10 cellular contexts compared by ENCODE assay signal in genomic region chr3:129498603-129499488, GRCh38. TPM values are rescaled to one million over a fixed set of nuclear protein-coding genes. Genes with fewer than 3 reads are reported as not detected.
DNase-seq lines count a peak whose midpoint lies in the region; ATAC-seq, FAIRE-seq and TF ChIP-seq lines count a peak whose summit lies in the region.
"Not testable (repeated sequence)": the region's sequence is repeated elsewhere in the genome, so short reads cannot be mapped to it uniquely, and the experiment has no call there.
"Had no signal": no experiment of that assay in that cellular context is flagged by ENCODE, and none has a peak within 500 bp of the region (broad histone marks: within the 10 kb centered on the region; RNA-seq: fewer than 3 reads in every experiment).

No MANE protein-coding gene starts in this region.

- peak overlapping the region; percentile 46 for H3K4me2 ChIP-seq in PC-9
- H3K4me2 ChIP-seq in keratinocyte (ENCODE audit: control insufficient read depth, extremely low read depth, insufficient read depth, low read depth, low read length): not testable (repeated sequence)
- H3K4me2 ChIP-seq in skeletal muscle satellite cell (ENCODE audit: low read length): peak overlapping the region; percentile 47

- ATAC-seq in gastroesophageal sphincter: not testable (repeated sequence)
- peak; percentile 14 for ATAC-seq in lung (ENCODE audit: insufficient read depth, low FRiP score)

- peaks cover 53% of the 10 kb centered on the region for H3K4me1 ChIP-seq in PC-9 (replicated peaks; ENCODE audit: insufficient read depth)
- not testable (repeated sequence) for H3K4me1 ChIP-seq in gastroesophageal sphincter; keratinocyte (ENCODE audit: control insufficient read depth, extremely low read depth, insufficient read depth, low read length)
- H3K4me1 ChIP-seq in lung (ENCODE audit: control insufficient read depth in 2 of 2, insufficient read depth in 2 of 2, low read length in 2 of 2): peaks cover 8 to 24% of the 10 kb centered on the region in 2 donors
- peaks cover 27% of the 10 kb centered on the region for H3K4me1 ChIP-seq in skeletal muscle satellite cell (ENCODE audit: control insufficient read depth, insufficient read depth, low read length)

- intact Hi-C loops in PC-9 (cut with micrococcal nuclease; ENCODE audit: unreplicated experiment): not testable (repeated sequence)
- intact Hi-C loops in dorsolateral prefrontal cortex (cut with DNase I): loop anchor here in 1 of 2 donors (10.0 kb wide), 1 partner anchor 436 kb away; no protein-coding TSS in a partner anchor

- 86 to 100% methylated on average over 1 to 2 of the region's 8 CpGs for WGBS in gastroesophageal sphincter (ENCODE audit: low coverage in 1 of 2), 2 donors
- WGBS in lung, 2 donors: 64 to 80% methylated on average over 7 to 8 of the region's 8 CpGs

- CTCF ChIA-PET in PC-9 (lab: Charles Lee): not testable (repeated sequence)

- TF ChIP-seq CTCF in PC-9 (conservative IDR thresholded peaks at IDR 0.05); dorsolateral prefrontal cortex (IDR thresholded peaks at IDR 0.05 in 54 of 56, conservative IDR thresholded peaks at IDR 0.05 in 2 of 56; ENCODE audit: low read depth in 1 of 56, partially characterized antibody in 56 of 56); gastroesophageal sphincter (IDR thresholded peaks at IDR 0.05); keratinocyte (optimal IDR thresholded peaks at IDR 0.05 in 1 of 3, IDR thresholded peaks at IDR 0.05 in 1 of 3, conservative IDR thresholded peaks at IDR 0.05 in 1 of 3; ENCODE audit: extremely low read depth in 1 of 3, insufficient read depth in 2 of 3, low read length in 3 of 3); lung (IDR thresholded peaks at IDR 0.05; ENCODE audit: control extremely low read depth, extremely low read depth): not testable (repeated sequence)

- not testable (repeated sequence) for H3K4me3 ChIP-seq in PC-9; dorsolateral prefrontal cortex; gastroesophageal sphincter; keratinocyte (ENCODE audit: control insufficient read depth in 2 of 3, extremely low read depth in 1 of 3, insufficient read depth in 2 of 3, low read depth in 1 of 3, low read length in 3 of 3); lung; skeletal muscle satellite cell (ENCODE audit: low read length)

- BruUV-seq in PC-9 (replicated peaks; lab: Mats Ljungman, UMichigan): not testable (repeated sequence)

- not testable (repeated sequence) for H3K79me2 ChIP-seq in PC-9 (ENCODE audit: low read depth); keratinocyte (ENCODE audit: control insufficient read depth, insufficient read depth, low read length)

- not testable (repeated sequence) for H3K36me3 ChIP-seq in PC-9 (ENCODE audit: low read depth); keratinocyte (ENCODE audit: control insufficient read depth in 2 of 2, extremely low read depth in 1 of 2, insufficient read depth in 2 of 2, low read length in 2 of 2)
- H3K36me3 ChIP-seq in gastroesophageal sphincter (peaks cover 0 to 90% of the 10 kb centered on the region in 2 donors), lung (ENCODE audit: control insufficient read depth in 2 of 2, insufficient read depth in 2 of 2, low read length in 2 of 2) (peaks cover 0 to 12% of the 10 kb centered on the region in 2 donors), skeletal muscle satellite cell (ENCODE audit: insufficient read depth, low read length) (peaks cover 15% of the 10 kb centered on the region)

- dilution Hi-C loops in keratinocyte (cut with MboI; ENCODE audit: extremely low pct_ligation_motif_present, low sequenced_read_pairs): not testable (repeated sequence)

- POLR2A ChIA-PET in PC-9 (lab: Charles Lee; ENCODE audit: unreplicated experiment): interaction anchor here (0.6 kb wide), 1 partner anchor 98 kb away, joined by 4 read pairs; no protein-coding TSS in a partner anchor

- H3K9me2 ChIP-seq in PC-9 (ENCODE audit: insufficient read depth): not testable (repeated sequence)

- not testable (repeated sequence) for H4K20me1 ChIP-seq in PC-9 (ENCODE audit: insufficient read depth); keratinocyte (ENCODE audit: control insufficient read depth, extremely low read depth, insufficient read depth, low read length)

- not testable (repeated sequence) for TF ChIP-seq POLR2A in gastroesophageal sphincter (IDR thresholded peaks at IDR 0.05)

- not testable (repeated sequence) for TF ChIP-seq EP300 in gastroesophageal sphincter (IDR thresholded peaks at IDR 0.05)

- not testable (repeated sequence) for H3K9me1 ChIP-seq in keratinocyte (ENCODE audit: control insufficient read depth, extremely low read depth, insufficient read depth, low read length)

- H3K9me3 ChIP-seq in PC-9 (ENCODE audit: insufficient read depth, low read depth); gastroesophageal sphincter; keratinocyte (ENCODE audit: control insufficient read depth, low read depth, low read length); lung (ENCODE audit: control insufficient read depth in 2 of 2, insufficient read depth in 1 of 2, low read length in 1 of 2); skeletal muscle satellite cell (replicated peaks; ENCODE audit: low read length): not testable (repeated sequence)

- H3K9ac ChIP-seq in keratinocyte (ENCODE audit: control insufficient read depth, extremely low read depth, insufficient read depth, low read length); skeletal muscle satellite cell (ENCODE audit: low read depth, low read length): not testable (repeated sequence)

- peak; percentile 9 for DNase-seq in EH (ENCODE audit: low read depth)
- peak; percentile 12 to 39 for DNase-seq in PC-9
- DNase-seq in dorsolateral prefrontal cortex; keratinocyte (ENCODE audit: low read depth, low spot score); lung (ENCODE audit: low spot score): not testable (repeated sequence)

- H3K27me3 ChIP-seq in PC-9 (ENCODE audit: insufficient read depth, low read depth); dorsolateral prefrontal cortex; gastroesophageal sphincter; keratinocyte (ENCODE audit: control insufficient read depth, extremely low read depth, insufficient read depth, low read length); lung (ENCODE audit: control insufficient read depth, insufficient read depth); skeletal muscle satellite cell (ENCODE audit: control insufficient read depth, insufficient read depth, low read length): not testable (repeated sequence)

- H3F3A ChIP-seq in PC-9 (ENCODE audit: insufficient read depth, low read depth): peaks cover 20% of the 10 kb centered on the region

- peak overlapping the region; percentile 35; the same call in 1 of the 2 replicates for H3K27ac ChIP-seq in PC-9
- peak overlapping the region in 49 of 59 donors; percentile 6 to 91 (median 74) for H3K27ac ChIP-seq in dorsolateral prefrontal cortex
- H3K27ac ChIP-seq in gastroesophageal sphincter: peak overlapping the region in 3 of 4 donors; percentile 24 to 44 (median 41)
- H3K27ac ChIP-seq in keratinocyte (ENCODE audit: control insufficient read depth, insufficient read depth, low read length): not testable (repeated sequence)
- peak overlapping the region; percentile 75 to 87 for H3K27ac ChIP-seq in lung (ENCODE audit: low read depth in 1 of 2, low read length in 1 of 2)

- FAIRE-seq in keratinocyte (lab: Jason Lieb, UNC): peak; percentile 49

- not testable (repeated sequence) for H2AFZ ChIP-seq in PC-9; keratinocyte (ENCODE audit: control insufficient read depth, low read length)

RNA-seq across cellular contexts. Expression of gene RHO, which starts 29.6 kb away (rescaled TPM):
- total RNA-seq in PC-9 (2021) (not detected in 2 replicates), dorsolateral prefrontal cortex (1 to 10 TPM in 42 of 120 experiments, under 1 TPM in 74, not detected in 4; 0.18 to 3.1 (median 0.82) TPM), gastroesophageal sphincter (not detected), lung (not detected)
- polyA plus RNA-seq in keratinocyte (not detected in 3 replicates), lung (under 1 TPM in 1 of 2 donors, not detected in 1; 0.01 TPM)
- not detected for polyA plus RNA-seq in keratinocyte (2011; ENCODE audit: low read depth)
- not detected in 2 replicates for polyA plus RNA-seq in keratinocyte (2011; cell fraction: cytosol; rRNA removed)
- polyA plus RNA-seq in keratinocyte (2011; cell fraction: nucleus; rRNA removed): not detected in 2 replicates
- polyA plus RNA-seq in keratinocyte (2012; ENCODE audit: low replicate concordance): not detected in 2 replicates
- polyA minus RNA-seq in keratinocyte: not detected in 3 replicates
- polyA minus RNA-seq in keratinocyte (2011; cell fraction: cytosol; rRNA and poly(A)+ RNA removed): not detected
- polyA minus RNA-seq in keratinocyte (2011; cell fraction: nucleus; rRNA and poly(A)+ RNA removed): not detected in 2 replicates
- total RNA-seq in skeletal muscle satellite cell (2012; rRNA removed): not detected in 2 replicates
- total RNA-seq: H1, OCI-LY7 had no signal
- polyA plus RNA-seq: CD14-positive monocyte, H1 had no signal

RNA-seq across cellular contexts. Expression of gene H1-8, which starts 44.1 kb away (rescaled TPM):
- not detected in 2 replicates for total RNA-seq in PC-9 (2021)
- total RNA-seq in dorsolateral prefrontal cortex: not detected
- total RNA-seq in gastroesophageal sphincter: not detected
- not detected in 3 replicates for polyA plus RNA-seq in keratinocyte
- not detected for polyA plus RNA-seq in keratinocyte (2011; ENCODE audit: low read depth)
- not detected in 2 replicates for polyA plus RNA-seq in keratinocyte (2011; cell fraction: cytosol; rRNA removed)
- not detected in 2 replicates for polyA plus RNA-seq in keratinocyte (2011; cell fraction: nucleus; rRNA removed)
- not detected in 2 replicates for polyA plus RNA-seq in keratinocyte (2012; ENCODE audit: low replicate concordance)
- not detected in 3 replicates for polyA minus RNA-seq in keratinocyte
- not detected for polyA minus RNA-seq in keratinocyte (2011; cell fraction: cytosol; rRNA and poly(A)+ RNA removed)
- polyA minus RNA-seq in keratinocyte (2011; cell fraction: nucleus; rRNA and poly(A)+ RNA removed): not detected in 2 replicates
- not detected for total RNA-seq in lung
- polyA plus RNA-seq in lung: not detected
- not detected in 2 replicates for total RNA-seq in skeletal muscle satellite cell (2012; rRNA removed)
- total RNA-seq: H1, OCI-LY7 had no signal
- polyA plus RNA-seq: CD14-positive monocyte, H1 had no signal

RNA-seq across cellular contexts. Expression of gene IFT122, which starts 58.8 kb away (rescaled TPM):
- total RNA-seq in PC-9 (2021) (44.8 and 55.6 TPM in 2 replicates), dorsolateral prefrontal cortex (10 to 100 TPM; 38.5 to 96.5 (median 58.5) TPM), gastroesophageal sphincter (10 to 100 TPM; 18.1 to 38.3 (median 26.8) TPM), lung (10 to 100 TPM; 49.1 to 65.7 TPM)
- polyA plus RNA-seq in keratinocyte (6.2 to 7.1 TPM (median 6.5 TPM) in 3 replicates), lung (10 to 100 TPM; 11.0 to 14.3 TPM)
- 5.6 TPM for polyA plus RNA-seq in keratinocyte (2011; ENCODE audit: low read depth)
- 4.6 and 5.2 TPM in 2 replicates for polyA plus RNA-seq in keratinocyte (2011; cell fraction: cytosol; rRNA removed)
- polyA plus RNA-seq in keratinocyte (2011; cell fraction: nucleus; rRNA removed): 12.1 and 18.1 TPM in 2 replicates
- 2.6 and 5.0 TPM in 2 replicates for polyA plus RNA-seq in keratinocyte (2012; ENCODE audit: low replicate concordance)
- polyA minus RNA-seq in keratinocyte: 10.8 to 23.1 TPM (median 22.9 TPM) in 3 replicates
- 8.2 TPM for polyA minus RNA-seq in keratinocyte (2011; cell fraction: cytosol; rRNA and poly(A)+ RNA removed)
- 8.4 and 13.3 TPM in 2 replicates for polyA minus RNA-seq in keratinocyte (2011; cell fraction: nucleus; rRNA and poly(A)+ RNA removed)
- total RNA-seq in skeletal muscle satellite cell (2012; rRNA removed): 14.4 and 26.9 TPM in 2 replicates

RNA-seq across cellular contexts. Expression of gene MBD4, which starts 59.1 kb away (rescaled TPM):
- 48.6 and 49.4 TPM in 2 replicates for total RNA-seq in PC-9 (2021)
- total RNA-seq in dorsolateral prefrontal cortex: 10 to 100 TPM; 23.7 to 45.4 (median 31.5) TPM
- total RNA-seq in gastroesophageal sphincter: 10 to 100 TPM; 11.4 to 38.6 (median 18.8) TPM
- 20.3 to 35.0 TPM (median 24.3 TPM) in 3 replicates for polyA plus RNA-seq in keratinocyte
- 43.0 TPM for polyA plus RNA-seq in keratinocyte (2011; ENCODE audit: low read depth)
- polyA plus RNA-seq in keratinocyte (2011; cell fraction: cytosol; rRNA removed): 14.3 and 23.8 TPM in 2 replicates
- polyA plus RNA-seq in keratinocyte (2011; cell fraction: nucleus; rRNA removed): 42.8 and 55.4 TPM in 2 replicates
- polyA plus RNA-seq in keratinocyte (2012; ENCODE audit: low replicate concordance): 17.1 and 17.4 TPM in 2 replicates
- polyA minus RNA-seq in keratinocyte: 6.1 to 16.9 TPM (median 12.7 TPM) in 3 replicates
- 17.5 TPM for polyA minus RNA-seq in keratinocyte (2011; cell fraction: cytosol; rRNA and poly(A)+ RNA removed)
- polyA minus RNA-seq in keratinocyte (2011; cell fraction: nucleus; rRNA and poly(A)+ RNA removed): 15.0 and 19.2 TPM in 2 replicates
- 10 to 100 TPM; 43.5 to 49.8 TPM for total RNA-seq in lung
- 10 to 100 TPM; 16.7 to 29.0 TPM for polyA plus RNA-seq in lung
- 21.6 and 26.9 TPM in 2 replicates for total RNA-seq in skeletal muscle satellite cell (2012; rRNA removed)
